ENCODE assay signal across 9 cellular contexts in the genomic region with DNA sequence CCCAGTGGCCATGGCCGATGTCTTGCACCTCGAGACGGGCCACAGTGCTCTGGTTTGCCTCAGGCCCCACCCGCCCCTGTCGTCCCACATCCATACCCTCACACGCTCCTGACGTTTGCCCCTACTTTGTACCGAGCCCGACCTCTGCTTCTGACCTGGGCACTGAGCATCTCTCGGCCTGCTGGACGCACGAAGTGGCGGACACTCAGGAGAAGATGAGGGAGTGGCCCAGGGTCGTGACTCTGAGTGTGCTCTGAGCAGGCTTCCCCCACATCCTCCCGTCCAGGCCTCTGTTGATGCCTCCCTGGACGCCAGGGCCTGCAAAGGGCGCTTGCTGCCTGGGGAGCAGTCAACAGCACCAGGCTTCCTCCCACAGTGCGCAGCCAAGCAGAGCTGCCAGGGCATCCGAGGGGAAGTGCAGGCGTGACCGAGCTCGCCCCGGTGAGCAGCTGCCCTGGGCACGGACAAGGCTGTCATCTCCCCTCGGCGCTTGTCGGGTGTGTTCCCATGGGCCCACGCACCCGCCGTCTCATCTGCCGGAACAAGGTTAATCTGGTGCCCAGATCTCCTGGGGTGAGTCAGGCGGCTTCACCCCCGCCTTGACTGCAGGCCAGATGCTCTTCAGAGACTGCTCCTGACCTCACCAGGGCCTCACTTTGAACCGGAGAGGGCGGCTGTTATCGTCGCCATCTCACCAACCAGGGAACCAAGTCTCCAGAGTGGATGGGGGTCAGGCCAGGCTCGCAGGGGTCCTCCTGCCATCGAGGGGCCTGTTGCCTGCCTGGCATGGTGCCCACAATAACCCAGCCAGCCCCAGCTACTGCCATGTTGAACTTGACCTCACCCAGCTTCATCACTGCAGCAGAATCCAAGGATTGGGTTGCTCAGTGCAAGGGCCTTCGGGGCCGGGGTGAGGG. TPM values are rescaled to one million over a fixed set of nuclear protein-coding genes. Genes with fewer than 3 reads are reported as not detected.
DNase-seq lines count a peak whose midpoint lies in the region; ATAC-seq and TF ChIP-seq lines count a peak whose summit lies in the region.
"Had no signal": no experiment of that assay in that cellular context is flagged by ENCODE, and none has a peak within 500 bp of the region (broad histone marks: within the 10 kb centered on the region; RNA-seq: fewer than 3 reads in every experiment).

No MANE protein-coding gene starts in this region.

- no peak overlapping the region for H3K27ac ChIP-seq in ascending aorta

- H3K36me3 ChIP-seq in ascending aorta = peaks cover 0 to 17% of the 10 kb centered on the region in 2 donors

- peak; percentile 91 for DNase-seq in EL
- DNase-seq in NCI-H2196 (lab: John Stamatoyannopoulos, UW; ENCODE audit: unreplicated experiment) = peak; percentile 84
- DNase-seq in cardiac fibroblast (ENCODE audit: low read depth in 2 of 2) = peak; percentile 46 to 55
- DNase-seq in retinal pigment epithelial cell (ENCODE audit: low read depth) = peak; percentile 26
- DNase-seq in ascending aorta (ENCODE audit: low spot score in 2 of 2) = no peak
- DNase-seq in stimulated activated naive CD4-positive, alpha-beta T cell (lab: John Stamatoyannopoulos, UW) = no peak
- no peak for DNase-seq in NCI-H82 (lab: John Stamatoyannopoulos, UW)

- no peak for ATAC-seq in GM21515 (IDR thresholded peaks at IDR 0.05; ENCODE audit: unreplicated experiment)

- TF ChIP-seq CTCF in cardiac fibroblast (IDR thresholded peaks at IDR 0.05; ENCODE audit: low read depth, low read length) (no peak), retinal pigment epithelial cell (conservative IDR thresholded peaks at IDR 0.05; ENCODE audit: low read depth, low read length) (no peak), ascending aorta (IDR thresholded peaks at IDR 0.05) (no peak)

- H3K27me3 ChIP-seq in ascending aorta = no peaks in the 10 kb centered on the region

- H3K4me1 ChIP-seq in ascending aorta = peaks cover 0 to 9% of the 10 kb centered on the region in 2 donors

- intact Hi-C loops in ascending aorta (cut with DNase I) = no loop called here

- no peaks in the 10 kb centered on the region for H3K9me3 ChIP-seq in ascending aorta

- H3K4me3 ChIP-seq in cardiac fibroblast (replicated peaks in 1 of 2; ENCODE audit: low read depth in 2 of 2, low read length in 2 of 2) (no peak overlapping the region), retinal pigment epithelial cell (ENCODE audit: low read length) (no peak overlapping the region), ascending aorta (no peak overlapping the region)
- H3K4me3 ChIP-seq: GM12878 had no signal

RNA-seq across cellular contexts. Expression of gene COMP, which starts 27.2 kb away (rescaled TPM):
- 5.0 TPM for total RNA-seq in ascending aorta
- total RNA-seq: GM12878 had no signal

Comparison
In these comparisons a context has a peak if more than half of its experiments do, and no peak if none do; other contexts are left out.
1. DNase-seq: peak in EL (single experiment), NCI-H2196 (single experiment), cardiac fibroblast (2 of 2) and retinal pigment epithelial cell (single experiment); none in ascending aorta (0 of 2), stimulated activated naive CD4-positive, alpha-beta T cell (0 of 6) and NCI-H82 (single experiment).